Comparison of ENCODE assay signal across 8 cellular contexts in genomic region chr7:45768516-45769394, GRCh38.
DNase-seq lines count a peak whose midpoint lies in the region; ATAC-seq and TF ChIP-seq lines count a peak whose summit lies in the region.
"Not testable (repeated sequence)": the region's sequence is repeated elsewhere in the genome, so short reads cannot be mapped to it uniquely, and the experiment has no call there.

No MANE protein-coding gene starts in this region.

- H3K9me2 ChIP-seq in GM23338 (ENCODE audit: insufficient read depth): not testable (repeated sequence)

- H3K36me3 ChIP-seq in GM23338 (ENCODE audit: insufficient read depth): not testable (repeated sequence)

- peaks cover 34% of the 10 kb centered on the region for H3K79me2 ChIP-seq in GM23338 (replicated peaks; ENCODE audit: insufficient read depth)

- not testable (repeated sequence) for H3K27me3 ChIP-seq in GM23338 (ENCODE audit: insufficient read depth)

- not testable (repeated sequence) for H3F3A ChIP-seq in GM23338 (replicated peaks; ENCODE audit: low read depth)

- H2AFZ ChIP-seq in GM23338: peak overlapping the region; percentile 63; the same call in 1 of the 2 replicates

- H3K4me1 ChIP-seq in GM23338 (ENCODE audit: insufficient read depth): not testable (repeated sequence)

- peak overlapping the region; percentile 87 for H3K4me2 ChIP-seq in GM23338

- H3K27ac ChIP-seq in GM23338 (ENCODE audit: low read depth): peak overlapping the region; percentile 90

- peak overlapping the region; percentile 99 for H3K27ac Mint-ChIP-seq in GM23338
- peak overlapping the region; percentile 96 for H3K27ac Mint-ChIP-seq in activated T-helper 17 cell treated with anti-CD3 and anti-CD28 coated beads, Interleukin-2, amount 50 U/mL, for 72 hours
- peak overlapping the region; percentile 97 to 100 (median 99) for H3K27ac Mint-ChIP-seq in naive thymus-derived CD8-positive, alpha-beta T cell
- H3K27ac Mint-ChIP-seq in stimulated activated naive B cell treated with anti-CD40 and anti-IgM and Interleukin-4, amounts not matched to agents 10 μg/mL and 1 μg/mL and 100 μg/mL, for 72 hours: peak overlapping the region; percentile 98

- peak overlapping the region; percentile 92 for H3K4me3 Mint-ChIP-seq in GM23338
- peak overlapping the region; percentile 86 for H3K4me3 Mint-ChIP-seq in activated T-helper 17 cell treated with anti-CD3 and anti-CD28 coated beads, Interleukin-2, amount 50 U/mL, for 72 hours
- peak overlapping the region; percentile 91 to 97 (median 94) for H3K4me3 Mint-ChIP-seq in naive thymus-derived CD8-positive, alpha-beta T cell
- H3K4me3 Mint-ChIP-seq in stimulated activated naive B cell treated with anti-CD40 and anti-IgM and Interleukin-4, amounts not matched to agents 10 μg/mL and 1 μg/mL and 100 μg/mL, for 72 hours: peak overlapping the region; percentile 92 to 97

- not testable (repeated sequence) for H3K9me3 Mint-ChIP-seq in GM23338; activated T-helper 17 cell treated with anti-CD3 and anti-CD28 coated beads, Interleukin-2, amount 50 U/mL, for 72 hours; naive thymus-derived CD8-positive, alpha-beta T cell; stimulated activated naive B cell treated with anti-CD40 and anti-IgM and Interleukin-4, amounts not matched to agents 10 μg/mL and 1 μg/mL and 100 μg/mL, for 72 hours

- peak in 1 of 2 experiments; percentile 5; a peak in 1 of 4 replicates for TF ChIP-seq CTCF in GM23338 (conservative IDR thresholded peaks at IDR 0.05; ENCODE audit: low read depth in 2 of 2)
- not testable (repeated sequence) for TF ChIP-seq CTCF in fibroblast of mammary gland (conservative IDR thresholded peaks at IDR 0.05; ENCODE audit: control insufficient read depth, insufficient read depth, low read depth, low read length)

- DNase-seq in Daoy (ENCODE audit: low read depth): peak; percentile 100
- DNase-seq in GM23338 (ENCODE audit: low spot score): peak; percentile 98
- peak; percentile 94 to 96 for DNase-seq in Kasumi-1 (lab: John Stamatoyannopoulos, UW)
- peak; percentile 96 for DNase-seq in RKO (ENCODE audit: low spot score)
- DNase-seq in fibroblast of mammary gland (ENCODE audit: low read depth): peak; percentile 98
- peak; percentile 94 to 98 (median 98) for DNase-seq in naive thymus-derived CD8-positive, alpha-beta T cell
- DNase-seq in stimulated activated naive B cell treated with anti-CD40 and anti-IgM and Interleukin-4, amounts not matched to agents 10 μg/mL and 1 μg/mL and 100 μg/mL, for 72 hours: peak; percentile 97

- peak; percentile 100 for ATAC-seq in GM23338
- ATAC-seq in activated T-helper 17 cell treated with anti-CD3 and anti-CD28 coated beads, Interleukin-2, amount 50 U/mL, for 72 hours (replicated peaks): peak; percentile 100
- peak; percentile 97 for ATAC-seq in naive thymus-derived CD8-positive, alpha-beta T cell
- peak; percentile 99 to 100 for ATAC-seq in stimulated activated naive B cell treated with anti-CD40 and anti-IgM and Interleukin-4, amounts not matched to agents 10 μg/mL and 1 μg/mL and 100 μg/mL, for 72 hours (replicated peaks)

- not testable (repeated sequence) for H3K4me1 Mint-ChIP-seq in GM23338; activated T-helper 17 cell treated with anti-CD3 and anti-CD28 coated beads, Interleukin-2, amount 50 U/mL, for 72 hours; stimulated activated naive B cell treated with anti-CD40 and anti-IgM and Interleukin-4, amounts not matched to agents 10 μg/mL and 1 μg/mL and 100 μg/mL, for 72 hours
- peaks cover 2 to 19% (median 10%) of the 10 kb centered on the region in 4 donors for H3K4me1 Mint-ChIP-seq in naive thymus-derived CD8-positive, alpha-beta T cell

- H4K20me1 ChIP-seq in GM23338 (replicated peaks; ENCODE audit: insufficient read depth): not testable (repeated sequence)

- POLR2A ChIA-PET in naive thymus-derived CD8-positive, alpha-beta T cell (lab: Charles Lee): interaction anchor here (1.0 kb wide), 1 partner anchor 657 kb away, joined by 4 read pairs; the partner anchor contains the start of gene TBRG4

- not testable (repeated sequence) for H3K36me3 Mint-ChIP-seq in GM23338 (ENCODE audit: low read depth); naive thymus-derived CD8-positive, alpha-beta T cell; stimulated activated naive B cell treated with anti-CD40 and anti-IgM and Interleukin-4, amounts not matched to agents 10 μg/mL and 1 μg/mL and 100 μg/mL, for 72 hours
- peaks cover 12% of the 10 kb centered on the region for H3K36me3 Mint-ChIP-seq in activated T-helper 17 cell treated with anti-CD3 and anti-CD28 coated beads, Interleukin-2, amount 50 U/mL, for 72 hours (ENCODE audit: low read depth)

- peak overlapping the region; percentile 93 for H3K4me3 ChIP-seq in GM23338
- H3K4me3 ChIP-seq in fibroblast of mammary gland (ENCODE audit: control insufficient read depth, low read depth, low read length): peak overlapping the region; percentile 74

- H3K27me3 Mint-ChIP-seq in GM23338 (ENCODE audit: insufficient read depth, low read depth, poor library complexity); activated T-helper 17 cell treated with anti-CD3 and anti-CD28 coated beads, Interleukin-2, amount 50 U/mL, for 72 hours; naive thymus-derived CD8-positive, alpha-beta T cell; stimulated activated naive B cell treated with anti-CD40 and anti-IgM and Interleukin-4, amounts not matched to agents 10 μg/mL and 1 μg/mL and 100 μg/mL, for 72 hours: not testable (repeated sequence)

TF ChIP-seq in GM23338, 12 proteins besides CTCF, POLR2A, EP300 and RAD21:
- TF ChIP-seq POLR2AphosphoS5 (IDR thresholded peaks at IDR 0.05; ENCODE audit: low read depth) (peak; percentile 61), ETS1 (IDR thresholded peaks at IDR 0.05) (peak; percentile 78), CREB1 (CRISPR knock-in tag; IDR thresholded peaks at IDR 0.05; ENCODE audit: low read depth) (peak; percentile 100)

Comparison
In these comparisons a context has a peak if more than half of its experiments do, and no peak if none do; other contexts are left out.
1. Peak in every context shown above with its lines: DNase-seq, ATAC-seq, H3K4me3 ChIP-seq and H3K27ac ChIP-seq.